In genomic region chr3:129610276-129610675, GRCh38 we compare ENCODE assay signal across 22 cellular contexts. TPM values are rescaled to one million over a fixed set of nuclear protein-coding genes. Genes with fewer than 3 reads are reported as not detected.
DNase-seq lines count a peak whose midpoint lies in the region; ATAC-seq and TF ChIP-seq lines count a peak whose summit lies in the region.
"Had no signal": no experiment of that assay in that cellular context is flagged by ENCODE, and none has a peak within 500 bp of the region (broad histone marks: within the 10 kb centered on the region; RNA-seq: fewer than 3 reads in every experiment).

No MANE protein-coding gene starts in this region.

- peaks cover 24% of the 10 kb centered on the region for H3K27me3 Mint-ChIP-seq in endothelial cell (ENCODE audit: unreplicated experiment)

- peaks cover 4% of the 10 kb centered on the region for H3K36me3 Mint-ChIP-seq in endothelial cell (ENCODE audit: low read depth, unreplicated experiment)
- H3K36me3 Mint-ChIP-seq: activated CD8-positive, alpha-beta memory T cell treated with anti-CD3 and anti-CD28 coated beads, Interleukin-2, amount 10 ng/mL, durations not matched to agents 7 days and 5 days; T-cell had no signal

- H3K36me3 ChIP-seq in Panc1 (ENCODE audit: control insufficient read depth, insufficient read depth, low read length): no peaks in the 10 kb centered on the region
- H3K36me3 ChIP-seq in mesodermal cell (ENCODE audit: control insufficient read depth, insufficient read depth, low read length): no peaks in the 10 kb centered on the region
- H3K36me3 ChIP-seq in tibial nerve: no peaks in the 10 kb centered on the region

- peak overlapping the region; percentile 86 for H3K27ac Mint-ChIP-seq in endothelial cell (ENCODE audit: unreplicated experiment)
- H3K27ac Mint-ChIP-seq: activated CD8-positive, alpha-beta memory T cell treated with anti-CD3 and anti-CD28 coated beads, Interleukin-2, amount 10 ng/mL, durations not matched to agents 7 days and 5 days; activated T-helper 1 cell treated with anti-CD3 and anti-CD28 coated beads, Interleukin-12 subunit alpha, Interleukin-12 subunit beta, Interleukin-2, Interleukin-4 antibody, amounts not matched to agents 30 ng/mL and 10 ng/mL and 1 ng/mL, durations not matched to agents 14 hours and 24 hours and 36 hours had no signal

- intact Hi-C loops in Panc1 (cut with micrococcal nuclease; ENCODE audit: unreplicated experiment): no loop called here

- H3K4me3 ChIP-seq in Panc1 (ENCODE audit: low read depth in 2 of 2, low read length in 2 of 2) (no peak overlapping the region), mesodermal cell (ENCODE audit: extremely low read depth, insufficient read depth, low read length, poor library complexity, severe bottlenecking) (no peak overlapping the region), tibial nerve (no peak overlapping the region)
- H3K4me3 ChIP-seq: GM12878, GM23248, PC-9 had no signal

- H3K27me3 ChIP-seq in Panc1 (ENCODE audit: control insufficient read depth, insufficient read depth, low read length) (no peaks in the 10 kb centered on the region), tibial nerve (no peaks in the 10 kb centered on the region)

- H3K4me3 Mint-ChIP-seq in endothelial cell (ENCODE audit: unreplicated experiment): no peak overlapping the region
- H3K4me3 Mint-ChIP-seq: activated CD8-positive, alpha-beta memory T cell treated with anti-CD3 and anti-CD28 coated beads, Interleukin-2, amount 10 ng/mL, durations not matched to agents 7 days and 5 days; activated T-helper 1 cell treated with anti-CD3 and anti-CD28 coated beads, Interleukin-12 subunit alpha, Interleukin-12 subunit beta, Interleukin-2, Interleukin-4 antibody, amounts not matched to agents 30 ng/mL and 10 ng/mL and 1 ng/mL, durations not matched to agents 14 hours and 24 hours and 36 hours; T-cell had no signal

- H3K9me3 Mint-ChIP-seq in endothelial cell (ENCODE audit: unreplicated experiment): no peaks in the 10 kb centered on the region
- H3K9me3 Mint-ChIP-seq: activated T-helper 1 cell treated with anti-CD3 and anti-CD28 coated beads, Interleukin-12 subunit alpha, Interleukin-12 subunit beta, Interleukin-2, Interleukin-4 antibody, amounts not matched to agents 30 ng/mL and 10 ng/mL and 1 ng/mL, durations not matched to agents 14 hours and 24 hours and 36 hours; T-cell had no signal

- POLR2A ChIA-PET in Panc1 (lab: Charles Lee): no interaction called here

- in situ Hi-C loops in Panc1 (cut with HindIII; ENCODE audit: low pct_unique_long_range_greater_than_20kb, low sequenced_read_pairs): no loop called here

- H3K27ac ChIP-seq in Panc1 (ENCODE audit: low read length) (peak overlapping the region; percentile 59), mesodermal cell (ENCODE audit: low read depth, low read length, severe bottlenecking) (peak overlapping the region; percentile 83), tibial nerve (peak overlapping the region in 3 of 4 donors; percentile 42 to 99 (median 93))
- H3K27ac ChIP-seq: GM23248, PC-9 had no signal

- CTCF ChIA-PET in Panc1 (lab: Charles Lee): no interaction called here

- no peak for TF ChIP-seq CTCF in Panc1 (IDR thresholded peaks at IDR 0.05)
- TF ChIP-seq CTCF in endothelial cell (IDR thresholded peaks at IDR 0.05; ENCODE audit: unreplicated experiment): no peak
- TF ChIP-seq CTCF in tibial nerve (IDR thresholded peaks at IDR 0.05): no peak

- H3K4me1 Mint-ChIP-seq in endothelial cell (ENCODE audit: unreplicated experiment): peaks cover 57% of the 10 kb centered on the region

- DNase-seq in Panc1 (ENCODE audit: low read depth, low spot score) (no peak), endothelial cell (ENCODE audit: low spot score) (peak; percentile 49), tibial nerve (ENCODE audit: low spot score in 2 of 2) (no peak), NCI-H82 treated with DMSO at 0.1 percent for 48 hours (lab: John Stamatoyannopoulos, UW; ENCODE audit: unreplicated experiment) (no peak), NCI-H226 (no peak)
- DNase-seq in activated CD4-positive, alpha-beta T cell treated with anti-CD3 and anti-CD28 coated beads, Interleukin-2, amount 50 U/mL, for 4 hours: no peak
- DNase-seq: activated CD4-positive, alpha-beta T cell treated with anti-CD3 and anti-CD28 coated beads for 4 hours; activated CD8-positive, alpha-beta memory T cell treated with anti-CD3 and anti-CD28 coated beads, Interleukin-2, amount 10 ng/mL, durations not matched to agents 7 days and 5 days; activated naive CD4-positive, alpha-beta T cell treated with anti-CD3 and anti-CD28 coated beads, Interleukin-2, amount 50 U/mL, for 16 hours; cerebellar nuclear complex; DMS79; GM23248; kidney glomerular epithelial cell; naive thymus-derived CD4-positive, alpha-beta T cell; NCI-H1105; NCI-H446 treated with DMSO at 0.1 percent for 48 hours; T-cell had no signal

- no peak for ATAC-seq in Panc1
- ATAC-seq in HG02970 (IDR thresholded peaks at IDR 0.05; ENCODE audit: low FRiP score, unreplicated experiment): no peak
- ATAC-seq: activated CD8-positive, alpha-beta memory T cell treated with anti-CD3 and anti-CD28 coated beads, Interleukin-2, amount 10 ng/mL, durations not matched to agents 7 days and 5 days; GM12878; naive thymus-derived CD4-positive, alpha-beta T cell; T-cell had no signal

- BruUV-seq in Panc1 (replicated peaks; lab: Mats Ljungman, UMichigan): no TSS peak

- 53 to 56% methylated on average over 4 to 7 of the region's 10 CpGs for WGBS in mesodermal cell (ENCODE audit: insufficient coverage in 2 of 2), 2 experiments
- WGBS in tibial nerve, 2 donors: 51 to 52% methylated on average over 10 of the region's 10 CpGs

- TF ChIP-seq POLR2A in tibial nerve (IDR thresholded peaks at IDR 0.05): no peak

- no peak for TF ChIP-seq EP300 in tibial nerve (IDR thresholded peaks at IDR 0.05)

- H3K9me3 ChIP-seq in Panc1 (ENCODE audit: control insufficient read depth, insufficient read depth, low read depth, low read length): no peaks in the 10 kb centered on the region
- no peaks in the 10 kb centered on the region for H3K9me3 ChIP-seq in mesodermal cell (ENCODE audit: control insufficient read depth, low read length)
- H3K9me3 ChIP-seq in tibial nerve: no peaks in the 10 kb centered on the region

- H3K4me1 ChIP-seq in Panc1 (ENCODE audit: control insufficient read depth, insufficient read depth, low read length) (peaks cover 41% of the 10 kb centered on the region), mesodermal cell (ENCODE audit: control insufficient read depth, insufficient read depth, low read length, poor library complexity, severe bottlenecking) (peaks cover 28% of the 10 kb centered on the region), tibial nerve (peaks cover 0 to 72% (median 53%) of the 10 kb centered on the region in 4 donors)

RNA-seq across cellular contexts. Expression of gene PLXND1, which starts 3.8 kb away (rescaled TPM):
- total RNA-seq in Panc1 (2021; ENCODE audit: unreplicated experiment): 248 TPM
- 456 TPM for polyA plus RNA-seq in Panc1 (2012; ENCODE audit: insufficient read length)
- total RNA-seq in endothelial cell (ENCODE audit: unreplicated experiment): 1,753 TPM
- 443 TPM for polyA plus RNA-seq in mesodermal cell (2013, experiment 1 of 2)
- 298 TPM for polyA plus RNA-seq in mesodermal cell (2013, experiment 2 of 2)
- 100 to 1,000 TPM; 155 to 300 (median 197) TPM for total RNA-seq in tibial nerve
